In genomic region chr9:39588056-39588814, GRCh38 we compare ENCODE assay signal across 17 cellular contexts.
DNase-seq lines count a peak whose midpoint lies in the region; ATAC-seq and TF ChIP-seq lines count a peak whose summit lies in the region.
"Had no signal": no experiment of that assay in that cellular context is flagged by ENCODE, and none has a peak within 500 bp of the region (broad histone marks: within the 10 kb centered on the region; RNA-seq: fewer than 3 reads in every experiment).

No MANE protein-coding gene starts in this region.

- H3K4me1 ChIP-seq in right atrium auricular region, result no peaks in the 10 kb centered on the region

- no peak overlapping the region for H3K4me3 Mint-ChIP-seq in HFFc6
- H3K4me3 Mint-ChIP-seq: brain had no signal

- ATAC-seq in HG03520 (IDR thresholded peaks at IDR 0.05; ENCODE audit: unreplicated experiment), result no peak

- DNase-seq in GM10248 (ENCODE audit: extremely low spot score) (peak; percentile 9), LoVo (ENCODE audit: low spot score) (peak; percentile 18), right atrium auricular region (ENCODE audit: low spot score) (peak; percentile 59), retina (peak; percentile 24), SKM-1 treated with dmso at 0.1 percent for 144 hours (lab: John Stamatoyannopoulos, UW; ENCODE audit: unreplicated experiment) (no peak), HFFc6 (no peak)
- no peak for DNase-seq in activated CD4-positive, alpha-beta T cell treated with anti-CD3 and anti-CD28 coated beads, Interleukin-2, amount 50 U/mL, for 48 hours
- DNase-seq: C1 segment of cervical spinal cord; DND-41; NCI-H1048; NCI-H345; stimulated activated CD4-positive, alpha-beta T cell treated with anti-CD3 and anti-CD28 coated beads, Interleukin-12 subunit alpha, Interleukin-12 subunit beta, amount 100 ng/mL, for 4 hours had no signal

- H3K36me3 Mint-ChIP-seq in HFFc6 (ENCODE audit: low read depth), result no peaks in the 10 kb centered on the region
- H3K36me3 Mint-ChIP-seq: brain had no signal

- TF ChIP-seq CTCF in GM10248 (IDR thresholded peaks at IDR 0.05; ENCODE audit: control extremely low read depth, extremely low read depth, low read depth, missing control alignments) (no peak), right atrium auricular region (IDR thresholded peaks at IDR 0.05) (no peak), HFFc6 (IDR thresholded peaks at IDR 0.05) (no peak)

- no peaks in the 10 kb centered on the region for H3K36me3 ChIP-seq in right atrium auricular region

- no peak overlapping the region for H3K27ac Mint-ChIP-seq in HFFc6

- H3K4me1 Mint-ChIP-seq in HFFc6 (ENCODE audit: low read depth), result no peaks in the 10 kb centered on the region

- no peak overlapping the region for H3K27ac ChIP-seq in right atrium auricular region
- H3K27ac ChIP-seq: SK-N-MC, VCaP had no signal

- H3K27me3 Mint-ChIP-seq in HFFc6 (ENCODE audit: insufficient read depth), result no peaks in the 10 kb centered on the region

- CTCF ChIA-PET in GM10248 (lab: Yijun Ruan, JAX), result no interaction called here

- H3K9me3 Mint-ChIP-seq in HFFc6, result peaks cover 8% of the 10 kb centered on the region

- no peaks in the 10 kb centered on the region for H3K9me3 ChIP-seq in right atrium auricular region

- no peaks in the 10 kb centered on the region for H3K27me3 ChIP-seq in right atrium auricular region
- H3K27me3 ChIP-seq: dorsolateral prefrontal cortex had no signal

- H3K4me3 ChIP-seq in right atrium auricular region, result no peak overlapping the region
- H3K4me3 ChIP-seq: dorsolateral prefrontal cortex, SK-N-MC had no signal

- POLR2A ChIA-PET in GM10248 (lab: Yijun Ruan, JAX), result no interaction called here

Comparison
In these comparisons a context has a peak if more than half of its experiments do, and no peak if none do; other contexts are left out.
1. DNase-seq: peak in GM10248 (single experiment), LoVo (single experiment), right atrium auricular region (single experiment) and retina (single experiment); none in SKM-1 treated with dmso at 0.1 percent for 144 hours (single experiment), HFFc6 (single experiment) and activated CD4-positive, alpha-beta T cell treated with anti-CD3 and anti-CD28 coated beads, Interleukin-2, amount 50 U/mL, for 48 hours (0 of 2).